ENCODE assay signal across 12 cellular contexts in the genomic region with DNA sequence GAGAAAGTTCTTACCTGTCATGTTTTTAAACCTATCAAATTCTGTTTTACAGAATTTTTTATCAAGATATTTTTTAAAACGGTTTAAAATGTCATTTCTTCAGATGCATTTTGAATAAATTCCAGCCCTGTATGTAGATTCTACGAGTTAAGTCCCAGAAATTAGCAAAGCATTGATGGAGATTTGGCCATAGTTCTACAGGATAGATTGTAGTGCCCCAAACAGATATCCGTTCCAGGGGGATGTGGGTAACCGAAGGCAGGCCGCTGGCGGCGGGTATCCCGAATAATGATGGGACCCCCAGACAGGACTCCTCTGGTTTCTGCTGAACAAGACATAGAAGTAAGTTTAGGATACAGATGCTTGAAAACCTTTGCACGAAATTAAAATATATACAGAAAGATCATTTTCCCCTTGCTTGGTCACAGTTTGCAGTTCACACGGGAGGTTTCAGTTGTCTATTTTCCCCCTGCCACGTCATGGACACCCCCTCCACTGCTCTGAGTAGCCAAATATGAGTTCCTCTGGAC. TPM values are rescaled to one million over a fixed set of nuclear protein-coding genes. Genes with fewer than 3 reads are reported as not detected.
DNase-seq lines count a peak whose midpoint lies in the region; ATAC-seq and TF ChIP-seq lines count a peak whose summit lies in the region.
"Had no signal": no experiment of that assay in that cellular context is flagged by ENCODE, and none has a peak within 500 bp of the region (broad histone marks: within the 10 kb centered on the region; RNA-seq: fewer than 3 reads in every experiment).

No MANE protein-coding gene starts in this region.

- no peak for TF ChIP-seq POLR2A in upper lobe of left lung (IDR thresholded peaks at IDR 0.05)

- no peak for ATAC-seq in left cardiac atrium
- no peak for ATAC-seq in upper lobe of left lung (ENCODE audit: low FRiP score in 2 of 2)
- no peak for ATAC-seq in HG03457 (IDR thresholded peaks at IDR 0.05; ENCODE audit: unreplicated experiment)

- H3K27ac ChIP-seq in cardiac muscle cell: no peak overlapping the region
- H3K27ac ChIP-seq in caudate nucleus (ENCODE audit: low read depth, low read length): peak overlapping the region; percentile 76
- H3K27ac ChIP-seq in mesodermal cell (ENCODE audit: low read depth, low read length, severe bottlenecking): no peak overlapping the region
- no peak overlapping the region for H3K27ac ChIP-seq in upper lobe of left lung
- H3K27ac ChIP-seq: BLaER1 treated with 17β-estradiol and CSF1 and Interleukin-3, amounts not matched to agents 10 nM and 100 nM had no signal

- H3K4me3 ChIP-seq in cardiac muscle cell (peak overlapping the region; percentile 62), mesodermal cell (ENCODE audit: extremely low read depth, insufficient read depth, low read length, poor library complexity, severe bottlenecking) (peak overlapping the region; percentile 52), upper lobe of left lung (peak overlapping the region in 3 of 4 donors; percentile 28 to 45 (median 41))
- H3K4me3 ChIP-seq: BLaER1 treated with 17β-estradiol and CSF1 and Interleukin-3, amounts not matched to agents 10 nM and 100 nM; mucosa of descending colon had no signal

- TF ChIP-seq CTCF in cardiac muscle cell (IDR thresholded peaks at IDR 0.05; ENCODE audit: low read depth, low read length) (no peak), upper lobe of left lung (IDR thresholded peaks at IDR 0.05) (no peak)

- H3K27me3 ChIP-seq in cardiac muscle cell (peaks cover 64% of the 10 kb centered on the region), upper lobe of left lung (peaks cover 0 to 20% (median 10%) of the 10 kb centered on the region in 4 donors)
- H3K27me3 ChIP-seq: BLaER1 treated with 17β-estradiol and CSF1 and Interleukin-3, amounts not matched to agents 10 nM and 100 nM had no signal

- 0% methylated on average over 3 to 5 of the region's 11 CpGs for WGBS in mesodermal cell (ENCODE audit: insufficient coverage in 2 of 2), 2 experiments
- 1 to 6% methylated on average over 11 of the region's 11 CpGs for WGBS in upper lobe of left lung, 2 donors

- intact Hi-C loops in left cardiac atrium (cut with DNase I): no loop called here

- TF ChIP-seq EP300 in upper lobe of left lung (IDR thresholded peaks at IDR 0.05): no peak

- no peaks in the 10 kb centered on the region for H3K36me3 ChIP-seq in cardiac muscle cell
- H3K36me3 ChIP-seq in mesodermal cell (ENCODE audit: control insufficient read depth, insufficient read depth, low read length): no peaks in the 10 kb centered on the region
- no peaks in the 10 kb centered on the region for H3K36me3 ChIP-seq in upper lobe of left lung
- H3K36me3 ChIP-seq: BLaER1 treated with 17β-estradiol and CSF1 and Interleukin-3, amounts not matched to agents 10 nM and 100 nM had no signal

- peaks cover 4% of the 10 kb centered on the region for H3K4me1 ChIP-seq in cardiac muscle cell (ENCODE audit: low read depth)
- peaks cover 6% of the 10 kb centered on the region for H3K4me1 ChIP-seq in mesodermal cell (ENCODE audit: control insufficient read depth, insufficient read depth, low read length, poor library complexity, severe bottlenecking)
- peaks cover 16 to 33% (median 22%) of the 10 kb centered on the region in 4 donors for H3K4me1 ChIP-seq in upper lobe of left lung
- H3K4me1 ChIP-seq: BLaER1 treated with 17β-estradiol and CSF1 and Interleukin-3, amounts not matched to agents 10 nM and 100 nM had no signal

- DNase-seq in cardiac muscle cell (ENCODE audit: low read depth in 1 of 2, low spot score in 1 of 2) (no peak), left cardiac atrium (no peak), caudate nucleus (lab: John Stamatoyannopoulos, UW) (peak in 8 of 61 donors; percentile 6 to 62 (median 32)), upper lobe of left lung (no peak)
- no peak for DNase-seq in activated T-cell treated with anti-CD3 and anti-CD28 coated beads, Interleukin-2, amount 50 U/mL, for 1 hour
- no peak for DNase-seq in effector CD4-positive, alpha-beta T cell
- DNase-seq: activated CD8-positive, alpha-beta memory T cell treated with anti-CD3 and anti-CD28 coated beads, Interleukin-2, amount 50 U/mL, for 4 hours had no signal

- no peaks in the 10 kb centered on the region for H3K9me3 ChIP-seq in cardiac muscle cell (ENCODE audit: low read depth)
- H3K9me3 ChIP-seq in mesodermal cell (ENCODE audit: control insufficient read depth, low read length): no peaks in the 10 kb centered on the region
- H3K9me3 ChIP-seq in upper lobe of left lung: no peaks in the 10 kb centered on the region
- H3K9me3 ChIP-seq: mucosa of descending colon had no signal

RNA-seq across cellular contexts. Expression of gene NOL4, which starts 0.8 kb away (rescaled TPM):
- 0.48 and 1.1 TPM in 2 replicates for total RNA-seq in cardiac muscle cell
- polyA plus RNA-seq in cardiac muscle cell: 1.5 TPM in 1 of 2 replicates, not detected in the other
- total RNA-seq in left cardiac atrium: under 1 TPM; 0.24 to 0.31 TPM
- 1.7 TPM for polyA plus RNA-seq in mesodermal cell (2013, experiment 1 of 2)
- 0.35 TPM for polyA plus RNA-seq in mesodermal cell (2013, experiment 2 of 2)
- total RNA-seq in upper lobe of left lung: under 1 TPM in 1 of 6 donors, not detected in 5; 0.40 TPM
- total RNA-seq: M059J had no signal
